8 cellular contexts compared by ENCODE assay signal in the genomic region with DNA sequence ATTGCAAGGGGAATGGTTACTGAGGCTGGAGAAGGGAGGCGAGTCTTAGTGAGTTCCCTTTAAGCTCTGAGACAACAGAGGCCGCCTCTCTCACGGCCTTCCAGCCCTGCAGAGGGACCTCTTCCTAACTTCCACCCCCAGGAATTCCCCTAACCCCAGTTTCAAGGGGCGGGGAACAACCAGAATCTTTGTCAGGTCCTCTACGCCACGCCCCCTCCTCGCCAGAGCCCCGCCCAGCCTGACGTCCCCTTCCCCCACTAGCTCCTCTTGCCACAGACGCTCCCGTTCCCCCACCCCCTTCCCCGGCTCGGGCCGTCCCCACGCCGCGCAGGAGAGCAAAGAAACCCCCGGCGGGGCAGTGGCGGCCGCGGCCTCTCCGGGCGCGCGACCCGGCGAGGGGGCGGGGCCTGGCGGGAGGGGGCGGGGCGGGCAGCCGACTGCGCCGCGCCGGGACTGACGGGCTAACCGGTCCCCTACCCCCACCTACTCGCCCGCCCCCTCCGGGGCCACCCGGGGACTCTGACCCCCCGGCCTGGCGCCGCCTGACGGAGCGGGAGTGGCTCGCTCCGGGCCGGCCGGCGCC. TPM values are rescaled to one million over a fixed set of nuclear protein-coding genes. Genes with fewer than 3 reads are reported as not detected.
DNase-seq lines count a peak whose midpoint lies in the region; ATAC-seq and TF ChIP-seq lines count a peak whose summit lies in the region.

No MANE protein-coding gene starts in this region.

- H3K27me3 ChIP-seq in body of pancreas (no peaks in the 10 kb centered on the region), gastrocnemius medialis (no peaks in the 10 kb centered on the region)

- peak overlapping the region; percentile 47 to 53 for H3K4me3 ChIP-seq in body of pancreas
- H3K4me3 ChIP-seq in iPS-11a (ENCODE audit: low read depth, low read length): peak overlapping the region; percentile 55
- peak overlapping the region; percentile 50 to 72 (median 57) for H3K4me3 ChIP-seq in gastrocnemius medialis

- TF ChIP-seq CTCF in body of pancreas (IDR thresholded peaks at IDR 0.05) (peak in 1 of 7 experiments; percentile 14), gastrocnemius medialis (IDR thresholded peaks at IDR 0.05 in 4 of 5, conservative IDR thresholded peaks at IDR 0.05 in 1 of 5) (no peak)

- WGBS in body of pancreas, 2 donors: 1 to 2% methylated on average over 9 to 47 of the region's 53 CpGs

- TF ChIP-seq POLR2A in body of pancreas (IDR thresholded peaks at IDR 0.05) (peak; percentile 13 to 79 (median 72)), gastrocnemius medialis (IDR thresholded peaks at IDR 0.05) (no peak)

- peak; percentile 62 for ATAC-seq in GM18502 (IDR thresholded peaks at IDR 0.05; ENCODE audit: poor library complexity, unreplicated experiment)
- peak; percentile 64 for ATAC-seq in HG02870 (IDR thresholded peaks at IDR 0.05; ENCODE audit: unreplicated experiment)
- ATAC-seq in body of pancreas: peak; percentile 85
- ATAC-seq in gastrocnemius medialis: peak; percentile 88 to 91

- intact Hi-C loops in body of pancreas (cut with DNase I) (no loop called here), gastrocnemius medialis (cut with DNase I; ENCODE audit: low total_unique reads) (loop anchor here (2.0 to 10.0 kb wide), 4 partner anchors 97 to 730 kb away; a partner anchor contains a TSS)

- H3K9me3 ChIP-seq in body of pancreas (no peaks in the 10 kb centered on the region), gastrocnemius medialis (no peaks in the 10 kb centered on the region)

- DNase-seq in NCI-H187 treated with DMSO at 0.1 percent for 48 hours (lab: John Stamatoyannopoulos, UW): peak; percentile 6
- peak; percentile 96 for DNase-seq in UCSD-AML1 (lab: John Stamatoyannopoulos, UW; ENCODE audit: unreplicated experiment)
- DNase-seq in body of pancreas: peak; percentile 90 to 96 (median 93)
- DNase-seq in gastrocnemius medialis: peak; percentile 81 to 86
- no peak for DNase-seq in NCI-H2107 treated with DMSO at 0.1 percent for 48 hours (lab: John Stamatoyannopoulos, UW; ENCODE audit: unreplicated experiment)

- H3K27ac ChIP-seq in body of pancreas: peak overlapping the region; percentile 52 to 93 (median 90)
- peak overlapping the region; percentile 68 to 87 (median 78) for H3K27ac ChIP-seq in gastrocnemius medialis

- H3K36me3 ChIP-seq in body of pancreas (replicated peaks in 1 of 2; ENCODE audit: insufficient read depth in 1 of 2, low read depth in 2 of 2) (no peaks in the 10 kb centered on the region), gastrocnemius medialis (no peaks in the 10 kb centered on the region)

- in situ Hi-C loops in gastrocnemius medialis (cut with MboI; ENCODE audit: low sequenced_read_pairs in 4 of 4): loop anchor here in 1 of 4 donors (10.0 kb wide), 1 partner anchor 140 kb away; a partner anchor contains a TSS

- H3K4me1 ChIP-seq in body of pancreas (peaks cover 18% of the 10 kb centered on the region), gastrocnemius medialis (peaks cover 6 to 17% of the 10 kb centered on the region in 2 donors)

RNA-seq across cellular contexts. Expression of a gene that starts 12.2 kb away (rescaled TPM):
- total RNA-seq in body of pancreas (1 to 10 TPM in 1 of 2 donors, not detected in 1; 2.9 TPM), gastrocnemius medialis (not detected)

RNA-seq across cellular contexts. Expression of a gene that starts 17.6 kb away (rescaled TPM):
- total RNA-seq in body of pancreas (10 to 100 TPM in 1 of 2 donors, 1 to 10 TPM in 1; 5.9 to 14.5 TPM), gastrocnemius medialis (10 to 100 TPM; 10.9 to 14.0 (median 11.8) TPM)

Comparison
In these comparisons a context has a peak if more than half of its experiments do, and no peak if none do; other contexts are left out.
1. POLR2A ChIP-seq: peak in body of pancreas (3 of 3); none in gastrocnemius medialis (0 of 2).
2. Peak in every context shown above with its lines, with median percentiles within 50 percentile points of each other: ATAC-seq and H3K4me3 ChIP-seq.